Comparison of ENCODE assay signal across 21 cellular contexts in genomic region chr1:173447224-173447623, GRCh38. TPM values are rescaled to one million over a fixed set of nuclear protein-coding genes. Genes with fewer than 3 reads are reported as not detected.
DNase-seq lines count a peak whose midpoint lies in the region; ATAC-seq and TF ChIP-seq lines count a peak whose summit lies in the region.
"Had no signal": no experiment of that assay in that cellular context is flagged by ENCODE, and none has a peak within 500 bp of the region (broad histone marks: within the 10 kb centered on the region; RNA-seq: fewer than 3 reads in every experiment).

No MANE protein-coding gene starts in this region.

- H3K9me3 ChIP-seq in endodermal cell (ENCODE audit: control insufficient read depth, low read length) (peaks cover 34% of the 10 kb centered on the region), aorta (ENCODE audit: control insufficient read depth, low read length) (no peaks in the 10 kb centered on the region)
- H3K9me3 ChIP-seq: SJSA1 had no signal

- H3K27ac ChIP-seq in endodermal cell (ENCODE audit: low read depth, low read length), result no peak overlapping the region
- H3K27ac ChIP-seq in aorta (ENCODE audit: low read depth in 1 of 2, low read length in 2 of 2), result no peak overlapping the region
- H3K27ac ChIP-seq: GM23248, SJSA1 had no signal

- intact Hi-C loops in aorta (cut with DNase I), result no loop called here

- H3K27ac Mint-ChIP-seq in endodermal cell, result no peak overlapping the region
- H3K27ac Mint-ChIP-seq: T-helper 2 cell treated with Interferon-gamma antibody and Interleukin-4, amounts not matched to agents 5 μg/mL and 100 μg/mL, for 36 hours had no signal

- no peak overlapping the region for H3K4me3 Mint-ChIP-seq in endodermal cell
- H3K4me3 Mint-ChIP-seq: T-helper 2 cell treated with Interferon-gamma antibody and Interleukin-4, amounts not matched to agents 5 μg/mL and 100 μg/mL, for 36 hours had no signal

- H3K9ac ChIP-seq in endodermal cell (ENCODE audit: extremely low read depth, low read length, poor library complexity, severe bottlenecking), result no peak overlapping the region
- H3K9ac ChIP-seq: GM23248 had no signal

- H3K9me3 Mint-ChIP-seq in endodermal cell, result peaks cover 46% of the 10 kb centered on the region

- H3K4me1 Mint-ChIP-seq in endodermal cell, result peaks cover 15% of the 10 kb centered on the region

- no peaks in the 10 kb centered on the region for H3K27me3 Mint-ChIP-seq in endodermal cell (ENCODE audit: insufficient read depth)

- DNase-seq in endodermal cell (no peak), Ammon's horn (ENCODE audit: low spot score) (no peak), aorta (no peak)
- DNase-seq: ACHN, AML-193, COR-L47, DMS153, GM23248, MV-4-11, NCI-H1417, NCI-H2029, NCI-H2171, NCI-H446 treated with DMSO at 0.1 percent for 48 hours, PC-3 had no signal

- TF ChIP-seq CTCF in endodermal cell (conservative IDR thresholded peaks at IDR 0.05), result no peak

- H3K27me3 ChIP-seq in endodermal cell (ENCODE audit: control insufficient read depth, insufficient read depth, low read length, poor library complexity, severe bottlenecking) (no peaks in the 10 kb centered on the region), aorta (ENCODE audit: control insufficient read depth in 1 of 2, insufficient read depth in 2 of 2, low read length in 1 of 2) (no peaks in the 10 kb centered on the region)
- H3K27me3 ChIP-seq: SJSA1 had no signal

- WGBS in endodermal cell (ENCODE audit: insufficient coverage in 1 of 2, insufficient read length in 1 of 2), 2 experiments, result 100% methylated on average over 1 of the region's 1 CpG; no CpG with 5 or more reads in 1 of the 2 experiments
- whole genome bisulfite sequencing in aorta, 2 donors, result 96% methylated on average over 1 of the region's 1 CpG

- H3K36me3 ChIP-seq in endodermal cell (ENCODE audit: control insufficient read depth, insufficient read depth, low read length) (peaks cover 13% of the 10 kb centered on the region), aorta (ENCODE audit: control insufficient read depth in 1 of 2, insufficient read depth in 2 of 2, low read length in 1 of 2) (no peaks in the 10 kb centered on the region)
- H3K36me3 ChIP-seq: SJSA1 had no signal

- no peaks in the 10 kb centered on the region for H3K4me1 ChIP-seq in endodermal cell (ENCODE audit: control insufficient read depth, insufficient read depth, low read length)
- peaks cover 0 to 2% of the 10 kb centered on the region in 2 donors for H3K4me1 ChIP-seq in aorta (ENCODE audit: control insufficient read depth in 1 of 2, insufficient read depth in 2 of 2, low read length in 2 of 2)

- H3K4me3 ChIP-seq in endodermal cell (ENCODE audit: low read length) (peak overlapping the region; percentile 54), aorta (ENCODE audit: low read length in 2 of 2) (no peak overlapping the region)
- H3K4me3 ChIP-seq: GM23248, SJSA1 had no signal

- H3K36me3 Mint-ChIP-seq in endodermal cell (ENCODE audit: low read depth), result peaks cover 62% of the 10 kb centered on the region

- ATAC-seq in GM18498 (IDR thresholded peaks at IDR 0.05; ENCODE audit: unreplicated experiment) (peak; percentile 68), GM18909 (IDR thresholded peaks at IDR 0.05; ENCODE audit: poor library complexity, unreplicated experiment) (peak; percentile 46), HG02973 (IDR thresholded peaks at IDR 0.05; ENCODE audit: unreplicated experiment) (peak; percentile 52), aorta (ENCODE audit: low FRiP score) (no peak), SK-N-SH treated with all-trans-retinoic acid at 6 μM for 48 hours (no peak), HG03565 (IDR thresholded peaks at IDR 0.05; ENCODE audit: unreplicated experiment) (no peak)
- ATAC-seq: PC-3 had no signal

TF ChIP-seq in SK-N-SH treated with all-trans-retinoic acid at 6 μM for 48 hours, 23 proteins besides CTCF, POLR2A, EP300 and RAD21:
- TF ChIP-seq OSR1 (CRISPR knock-in tag; IDR thresholded peaks at IDR 0.05), result no peak
- TF ChIP-seq ISL1 (CRISPR knock-in tag; IDR thresholded peaks at IDR 0.05), result no peak
- TF ChIP-seq BACH2 (CRISPR knock-in tag; IDR thresholded peaks at IDR 0.05; ENCODE audit: borderline replicate concordance), result no peak
- no peak for TF ChIP-seq TSHZ2 (CRISPR knock-in tag; IDR thresholded peaks at IDR 0.05)
- no peak for TF ChIP-seq TCF4 (CRISPR knock-in tag; IDR thresholded peaks at IDR 0.05; ENCODE audit: borderline replicate concordance)
- no peak for TF ChIP-seq ZNF565 (CRISPR knock-in tag; conservative IDR thresholded peaks at IDR 0.05; ENCODE audit: low read depth)
- no peak for TF ChIP-seq ZFP3 (CRISPR knock-in tag; IDR thresholded peaks at IDR 0.05)
- no peak for TF ChIP-seq RARB (CRISPR knock-in tag; IDR thresholded peaks at IDR 0.05)
- no peak for TF ChIP-seq ZNF8 (CRISPR knock-in tag; IDR thresholded peaks at IDR 0.05)
- TF ChIP-seq CSDC2 (CRISPR knock-in tag; IDR thresholded peaks at IDR 0.05), result no peak
- no peak for TF ChIP-seq GLIS3 (CRISPR knock-in tag; IDR thresholded peaks at IDR 0.05)
- no peak for TF ChIP-seq ESRRG (CRISPR knock-in tag; IDR thresholded peaks at IDR 0.05)
- no peak for TF ChIP-seq ARNTL (CRISPR knock-in tag; IDR thresholded peaks at IDR 0.05; ENCODE audit: borderline replicate concordance, low read depth)
- no peak for TF ChIP-seq ZNF70 (CRISPR knock-in tag; IDR thresholded peaks at IDR 0.05)
- no peak for TF ChIP-seq ZC3H10 (CRISPR knock-in tag; IDR thresholded peaks at IDR 0.05)
- TF ChIP-seq SNAI2 (CRISPR knock-in tag; IDR thresholded peaks at IDR 0.05), result no peak
- TF ChIP-seq ZFP30 (CRISPR knock-in tag; IDR thresholded peaks at IDR 0.05), result no peak
- no peak for TF ChIP-seq PATZ1 (CRISPR knock-in tag; IDR thresholded peaks at IDR 0.05; ENCODE audit: borderline replicate concordance)
- no peak for TF ChIP-seq CREB5 (CRISPR knock-in tag; IDR thresholded peaks at IDR 0.05; ENCODE audit: low read depth)
TF ChIP-seq in SK-N-SH treated with all-trans-retinoic acid at 6 μM for 48 hours: peak in this region for 0.

RNA-seq across cellular contexts. Expression of gene PRDX6, which starts 29.9 kb away (rescaled TPM):
- total RNA-seq in endodermal cell (100 to 1,000 TPM; 483 to 623 TPM), aorta (100 to 1,000 TPM; 130 to 170 TPM)
- polyA plus RNA-seq in endodermal cell (2013, experiment 1 of 2), result 313 TPM
- 304 TPM for polyA plus RNA-seq in endodermal cell (2013, experiment 2 of 2)
- polyA plus RNA-seq in aorta, result 100 to 1,000 TPM; 133 to 205 TPM

Comparison
In these comparisons a context has a peak if more than half of its experiments do, and no peak if none do; other contexts are left out.
1. ATAC-seq: peak in GM18498 (single experiment), GM18909 (single experiment) and HG02973 (single experiment); none in aorta (single experiment), SK-N-SH treated with all-trans-retinoic acid at 6 μM for 48 hours (single experiment) and HG03565 (single experiment).